1 cellular context compared by ENCODE assay signal in genomic region chr21:45591619-45592207, GRCh38.
TF ChIP-seq lines count a peak whose summit lies in the region.

No MANE protein-coding gene starts in this region.

TF ChIP-seq in K562, 482 proteins besides CTCF, POLR2A, EP300 and RAD21 (continued from another document and continues in another):
- TF ChIP-seq CHD7 (IDR thresholded peaks at IDR 0.05; ENCODE audit: low read depth, low read length) (no peak), RREB1 (CRISPR knock-in tag; IDR thresholded peaks at IDR 0.05) (no peak; the same call in 1 of the 2 replicates), NKRF (IDR thresholded peaks at IDR 0.05; ENCODE audit: borderline replicate concordance) (peak; percentile 62), ZNF239 (CRISPR knock-in tag; IDR thresholded peaks at IDR 0.05) (no peak), SMARCB1 (IDR thresholded peaks at IDR 0.05; ENCODE audit: insufficient read length, low read depth) (no peak), ATF2 (CRISPR knock-in tag; IDR thresholded peaks at IDR 0.05) (no peak), ELF4 (CRISPR knock-in tag; IDR thresholded peaks at IDR 0.05) (peak; percentile 85), SMAD1 (IDR thresholded peaks at IDR 0.05; ENCODE audit: low read depth, low read length, partially characterized antibody) (no peak), MTA3 (IDR thresholded peaks at IDR 0.05; ENCODE audit: borderline replicate concordance) (no peak; the same call in 1 of the 2 replicates), ZBTB40 (IDR thresholded peaks at IDR 0.05) (peak; percentile 63; the same call in 1 of the 2 replicates), ZBTB40 (CRISPR knock-in tag; IDR thresholded peaks at IDR 0.05) (no peak), NR2F6 (CRISPR knock-in tag; IDR thresholded peaks at IDR 0.05) (no peak)
